15 cellular contexts compared by ENCODE assay signal in genomic region chr5:38417658-38418017, GRCh38.
DNase-seq lines count a peak whose midpoint lies in the region; ATAC-seq and TF ChIP-seq lines count a peak whose summit lies in the region.
"Had no signal": no experiment of that assay in that cellular context is flagged by ENCODE, and none has a peak within 500 bp of the region (broad histone marks: within the 10 kb centered on the region; RNA-seq: fewer than 3 reads in every experiment).

No MANE protein-coding gene starts in this region.

- TF ChIP-seq CTCF in right atrium auricular region (IDR thresholded peaks at IDR 0.05): no peak
- TF ChIP-seq CTCF in coronary artery (IDR thresholded peaks at IDR 0.05): no peak
- no peak for TF ChIP-seq CTCF in neutrophil (IDR thresholded peaks at IDR 0.05)

- peak; percentile 63 for ATAC-seq in left ventricle myocardium superior
- ATAC-seq in effector memory CD8-positive, alpha-beta T cell (replicated peaks): no peak
- ATAC-seq: CD8-positive, alpha-beta T cell had no signal

- no peaks in the 10 kb centered on the region for H3K9me3 Mint-ChIP-seq in effector memory CD8-positive, alpha-beta T cell
- H3K9me3 Mint-ChIP-seq: CD8-positive, alpha-beta T cell had no signal

- DNase-seq in left ventricle myocardium superior (no peak), right atrium auricular region (ENCODE audit: low spot score) (no peak), coronary artery (ENCODE audit: low spot score) (no peak), RPMI8226 (no peak), NOMO-1 (lab: John Stamatoyannopoulos, UW; ENCODE audit: unreplicated experiment in 2 of 2) (no peak)
- DNase-seq in effector memory CD8-positive, alpha-beta T cell: no peak
- DNase-seq: CD8-positive, alpha-beta T cell; DMS79 treated with DMSO at 0.1 percent for 48 hours; GM23248; NCI-H1092; NCI-H345; NCI-H748 treated with DMSO at 0.1 percent for 48 hours; Peyer's patch; SIG-M5 had no signal

- no peaks in the 10 kb centered on the region for H3K4me1 Mint-ChIP-seq in effector memory CD8-positive, alpha-beta T cell (ENCODE audit: low read depth in 2 of 2)

- H3K27ac ChIP-seq in right atrium auricular region: peak overlapping the region in 1 of 2 donors; percentile 22
- H3K27ac ChIP-seq in coronary artery: peak overlapping the region; percentile 60 to 70
- peak overlapping the region; percentile 74 for H3K27ac ChIP-seq in neutrophil
- H3K27ac ChIP-seq: GM23248, Peyer's patch had no signal

- H3K36me3 Mint-ChIP-seq in effector memory CD8-positive, alpha-beta T cell (ENCODE audit: insufficient read depth): no peaks in the 10 kb centered on the region
- H3K36me3 Mint-ChIP-seq: CD8-positive, alpha-beta T cell had no signal

- peaks cover 54 to 79% of the 10 kb centered on the region in 2 donors for H3K27me3 Mint-ChIP-seq in effector memory CD8-positive, alpha-beta T cell

- H3K4me1 ChIP-seq in right atrium auricular region (no peaks in the 10 kb centered on the region), neutrophil (ENCODE audit: control insufficient read depth in 1 of 2, insufficient read depth in 1 of 2, low read depth in 1 of 2, low read length in 1 of 2) (peaks cover 29 to 42% of the 10 kb centered on the region in 2 experiments)
- H3K4me1 ChIP-seq: Peyer's patch had no signal

- H3K9me3 ChIP-seq in right atrium auricular region (no peaks in the 10 kb centered on the region), neutrophil (no peaks in the 10 kb centered on the region)
- H3K9me3 ChIP-seq: Peyer's patch had no signal

- H3K27me3 ChIP-seq in right atrium auricular region (no peaks in the 10 kb centered on the region), neutrophil (peaks cover 9% of the 10 kb centered on the region)
- H3K27me3 ChIP-seq: Peyer's patch had no signal

- H3K36me3 ChIP-seq in right atrium auricular region (no peaks in the 10 kb centered on the region), neutrophil (no peaks in the 10 kb centered on the region)
- H3K36me3 ChIP-seq: Peyer's patch had no signal

- H3K4me3 ChIP-seq in right atrium auricular region (no peak overlapping the region), coronary artery (no peak overlapping the region), neutrophil (ENCODE audit: low read depth in 1 of 2, low read length in 1 of 2) (no peak overlapping the region)
- H3K4me3 ChIP-seq: GM23248, Peyer's patch had no signal

- H3K27ac Mint-ChIP-seq in effector memory CD8-positive, alpha-beta T cell: no peak overlapping the region
- H3K27ac Mint-ChIP-seq: CD8-positive, alpha-beta T cell had no signal

- intact Hi-C loops in left ventricle myocardium superior (cut with micrococcal nuclease): no loop called here

- no peak overlapping the region for H3K4me3 Mint-ChIP-seq in effector memory CD8-positive, alpha-beta T cell
- H3K4me3 Mint-ChIP-seq: CD8-positive, alpha-beta T cell had no signal
